18 cellular contexts compared by ENCODE assay signal in the genomic region with DNA sequence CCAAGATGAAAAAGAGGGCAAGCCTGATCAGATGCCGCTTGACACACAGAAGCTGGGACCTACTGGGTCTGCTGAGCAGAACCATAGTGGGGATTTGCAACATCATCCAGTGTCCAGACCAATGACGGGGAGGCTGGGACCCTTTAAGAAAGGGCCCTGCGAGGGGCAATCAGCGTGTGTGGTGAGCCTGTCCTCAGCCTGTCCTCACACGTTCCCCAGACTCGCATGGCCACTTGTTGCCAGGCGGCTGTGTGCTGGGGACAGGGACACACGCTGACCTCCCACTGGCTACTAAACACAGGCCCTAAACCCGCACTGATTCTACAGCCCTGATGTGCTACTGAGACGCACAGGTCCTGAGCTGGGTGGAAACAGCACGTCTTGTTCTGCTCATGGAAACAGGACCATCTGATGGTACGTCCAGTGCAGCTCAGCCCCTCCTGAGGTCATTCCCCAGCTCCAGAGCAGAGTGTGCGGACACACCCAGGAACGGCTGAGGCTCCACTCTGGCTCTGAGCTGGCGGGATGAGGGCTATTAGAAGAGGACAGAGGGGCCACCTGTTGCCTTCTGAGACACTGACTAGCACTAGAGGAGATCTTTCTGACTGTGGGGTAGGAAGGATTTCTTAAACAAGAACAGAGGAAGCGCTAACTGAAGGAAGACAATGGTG. TPM values are rescaled to one million over a fixed set of nuclear protein-coding genes. Genes with fewer than 3 reads are reported as not detected.
A peak's percentile ranks its signal among the peaks of the same experiment; 100 is the strongest.
DNase-seq lines count a peak whose midpoint lies in the region; ATAC-seq and TF ChIP-seq lines count a peak whose summit lies in the region.
"Had no signal": no experiment of that assay in that cellular context is flagged by ENCODE, and none has a peak within 500 bp of the region (broad histone marks: within the 10 kb centered on the region; RNA-seq: fewer than 3 reads in every experiment).

No MANE protein-coding gene starts in this region.

- H3K14ac ChIP-seq in H9 (ENCODE audit: insufficient read depth, low read length) (no peak overlapping the region), IMR-90 (replicated peaks; ENCODE audit: low read depth, low read length) (no peak overlapping the region)

- H3K18ac ChIP-seq in H9 (ENCODE audit: insufficient read length, low read depth, low read length) (peak overlapping the region; percentile 35), IMR-90 (ENCODE audit: low read depth, low read length) (no peak overlapping the region)

- H3T11ph ChIP-seq in H9 (ENCODE audit: low read length), result no peak overlapping the region

- H2BK12ac ChIP-seq in H9 (ENCODE audit: insufficient read length, low read depth, low read length), result no peak overlapping the region

- CTCF ChIA-PET in IMR-90 (lab: Yijun Ruan, JAX), result no interaction called here

- POLR2A ChIA-PET in IMR-90 (lab: Charles Lee; ENCODE audit: unreplicated experiment), result no interaction called here

- no CpG with 5 or more reads among the region's 16 CpGs for WGBS in H9 (ENCODE audit: extremely low coverage, insufficient read length, low lambda C conversion rate)
- 57% methylated on average over 6 of the region's 16 CpGs; no CpG with 5 or more reads in 1 of the 2 experiments for WGBS in IMR-90 (ENCODE audit: extremely low coverage in 2 of 2, insufficient read length in 1 of 2), 2 experiments

- H3K36me3 ChIP-seq in IMR-90 (ENCODE audit: control insufficient read depth, insufficient read depth, low read length), result no peaks in the 10 kb centered on the region
- H3K36me3 ChIP-seq: BE2C had no signal

- no peak overlapping the region for H3K9ac ChIP-seq in H9 (ENCODE audit: extremely low read depth, insufficient read length, low read length)
- no peak overlapping the region for H3K9ac ChIP-seq in IMR-90 (ENCODE audit: low read depth, low read length)

- H3K4me2 ChIP-seq in H9 (ENCODE audit: insufficient read depth, insufficient read length, low read length) (no peak overlapping the region), IMR-90 (ENCODE audit: low read depth, low read length) (no peak overlapping the region)
- H3K4me2 ChIP-seq: A549 had no signal

- H3K23ac ChIP-seq in H9 (ENCODE audit: insufficient read length, low read depth, low read length), result no peak overlapping the region
- no peak overlapping the region for H3K23ac ChIP-seq in IMR-90 (ENCODE audit: low read depth, low read length)

- no peak overlapping the region for H2BK20ac ChIP-seq in H9 (ENCODE audit: low read depth, low read length, poor library complexity, severe bottlenecking)
- H2BK20ac ChIP-seq in IMR-90 (ENCODE audit: low read depth, low read length), result no peak overlapping the region

- H3K4ac ChIP-seq in H9 (ENCODE audit: low read depth, low read length), result no peak overlapping the region
- H3K4ac ChIP-seq in IMR-90 (ENCODE audit: low read depth, low read length), result no peak overlapping the region

- intact Hi-C loops in IMR-90 (cut with micrococcal nuclease) (no loop called here), posterior vena cava (cut with DNase I) (no loop called here)

- H3K27me3 Mint-ChIP-seq in H9 (ENCODE audit: low read depth) (peaks cover 6% of the 10 kb centered on the region), progenitor cell of endocrine pancreas (peaks cover 65% of the 10 kb centered on the region)

- H4K5ac ChIP-seq in H9 (ENCODE audit: insufficient read length, low read depth, low read length) (no peak overlapping the region), IMR-90 (ENCODE audit: low read depth, low read length) (no peak overlapping the region)

- dilution Hi-C loops in IMR-90 (cut with HindIII; ENCODE audit: low sequenced_read_pairs, unreplicated experiment), result no loop called here

- H3K79me2 ChIP-seq in H9 (ENCODE audit: insufficient read depth, low read length), result no peaks in the 10 kb centered on the region

- H4K91ac ChIP-seq in H9 (ENCODE audit: insufficient read length, low read depth, low read length) (no peak overlapping the region), IMR-90 (ENCODE audit: insufficient read depth, low read depth, low read length) (no peak overlapping the region)

- ATAC-seq in IMR-90 (ENCODE audit: low read depth) (no peak), left lobe of liver (peak; percentile 23), HG02852 (IDR thresholded peaks at IDR 0.05; ENCODE audit: unreplicated experiment) (no peak), GM19035 (IDR thresholded peaks at IDR 0.05; ENCODE audit: unreplicated experiment) (no peak)
- ATAC-seq: A549, HCT116 had no signal

- H3K36me3 Mint-ChIP-seq in H9 (ENCODE audit: insufficient read depth in 1 of 3, low read depth in 3 of 3), result 0 out of 7 replicates have a peak, but pooled peaks cover 0 to 3% (median 0%) of the 10 kb centered on the region in 3 experiments
- peaks cover 3% of the 10 kb centered on the region for H3K36me3 Mint-ChIP-seq in progenitor cell of endocrine pancreas (ENCODE audit: insufficient read depth)
- H3K36me3 Mint-ChIP-seq: CD4-positive, alpha-beta memory T cell; IgD-negative memory B cell had no signal

- peak overlapping the region; percentile 65 for H2AK9ac ChIP-seq in IMR-90 (replicated peaks; ENCODE audit: low read depth, low read length, poor library complexity)

- H4K20me1 ChIP-seq in H9 (ENCODE audit: control insufficient read depth, insufficient read depth, insufficient read length), result no peaks in the 10 kb centered on the region
- H4K20me1 ChIP-seq in IMR-90 (ENCODE audit: insufficient read depth, low read length), result no peaks in the 10 kb centered on the region; the same call in 1 of the 2 replicates

- H3K9me3 ChIP-seq in H9 (ENCODE audit: control insufficient read depth, low read depth, low read length) (no peaks in the 10 kb centered on the region), IMR-90 (ENCODE audit: control insufficient read depth, insufficient read depth, low read length) (no peaks in the 10 kb centered on the region; the same call in 1 of the 2 replicates)
- H3K9me3 ChIP-seq: A549, BE2C had no signal

- H3K4me3 Mint-ChIP-seq in H9 (no peak overlapping the region), progenitor cell of endocrine pancreas (ENCODE audit: low read depth) (no peak overlapping the region)
- H3K4me3 Mint-ChIP-seq: CD4-positive, alpha-beta memory T cell; IgD-negative memory B cell had no signal

- H3K4me3 ChIP-seq in IMR-90 (ENCODE audit: insufficient read depth, low read depth, low read length), result no peak overlapping the region
- H3K4me3 ChIP-seq: A549 had no signal

- H3K9me3 Mint-ChIP-seq in H9 (peaks cover 0 to 4% of the 10 kb centered on the region in 2 experiments; a peak in 1 of 5 replicates), progenitor cell of endocrine pancreas (ENCODE audit: low read depth) (peaks cover 16% of the 10 kb centered on the region)

- H3K27ac ChIP-seq in H9 (ENCODE audit: insufficient read length, low read depth, low read length) (no peak overlapping the region), IMR-90 (ENCODE audit: insufficient read depth, low read length) (no peak overlapping the region)
- H3K27ac ChIP-seq: A549, C4-2B had no signal

- no peak overlapping the region for H2BK120ac ChIP-seq in H9 (ENCODE audit: low read depth, low read length, poor library complexity, severe bottlenecking)
- H2BK120ac ChIP-seq in IMR-90 (ENCODE audit: low read depth, low read length), result no peak overlapping the region

- no peak overlapping the region for H2BK15ac ChIP-seq in H9 (ENCODE audit: low read depth, low read length)
- H2BK15ac ChIP-seq in IMR-90 (ENCODE audit: low read depth, low read length), result no peak overlapping the region

- DNase-seq in H9 (no peak), IMR-90 (no peak), left lobe of liver (ENCODE audit: low spot score) (peak; percentile 46), posterior vena cava (ENCODE audit: low spot score) (peak; percentile 55), NCI-H82 treated with DMSO at 0.1 percent for 48 hours (lab: John Stamatoyannopoulos, UW; ENCODE audit: unreplicated experiment) (no peak), progenitor cell of endocrine pancreas (ENCODE audit: low spot score, unreplicated experiment) (no peak)
- DNase-seq: BE2C; CD4-positive, alpha-beta memory T cell; DMS153; DMS79 treated with DMSO at 0.1 percent for 48 hours; EL had no signal

- H3K27me3 ChIP-seq in H9 (ENCODE audit: insufficient read depth, low read length) (no peaks in the 10 kb centered on the region; the same call in 1 of the 2 replicates), IMR-90 (ENCODE audit: control insufficient read depth, insufficient read depth, low read length) (peaks cover 7% of the 10 kb centered on the region)
- H3K27me3 ChIP-seq: BE2C had no signal

- BruUV-seq in IMR-90 (replicated peaks; lab: Mats Ljungman, UMichigan), result no TSS peak

- H3K4me1 Mint-ChIP-seq in H9 (peaks cover 4 to 5% of the 10 kb centered on the region in 2 experiments), progenitor cell of endocrine pancreas (ENCODE audit: low read depth) (peaks cover 16% of the 10 kb centered on the region)
- H3K4me1 Mint-ChIP-seq: IgD-negative memory B cell had no signal

- no peak for TF ChIP-seq POLR2A in IMR-90 (IDR thresholded peaks at IDR 0.05; ENCODE audit: low read depth, low read length)

- H3K79me1 ChIP-seq in H9 (ENCODE audit: insufficient read depth, low read depth, low read length, poor library complexity, severe bottlenecking) (no peaks in the 10 kb centered on the region), IMR-90 (ENCODE audit: low read depth in 1 of 2, low read length in 2 of 2) (no peaks in the 10 kb centered on the region)

- TF ChIP-seq RAD21 in IMR-90 (IDR thresholded peaks at IDR 0.05; ENCODE audit: low read length), result no peak

- in situ Hi-C loops in IMR-90 (cut with MboI; ENCODE audit: low sequenced_read_pairs), result no loop called here

- no peak overlapping the region for H2AK5ac ChIP-seq in H9 (ENCODE audit: insufficient read length, low read length)
- H2AK5ac ChIP-seq in IMR-90 (ENCODE audit: low read depth, low read length), result no peak overlapping the region

- H4K8ac ChIP-seq in H9 (replicated peaks; ENCODE audit: insufficient read length, low read depth, low read length) (no peak overlapping the region), IMR-90 (ENCODE audit: low read depth in 2 of 2, low read length in 2 of 2) (no peak overlapping the region)

- no peaks in the 10 kb centered on the region for H3K9me1 ChIP-seq in IMR-90 (ENCODE audit: insufficient read depth, low read length)

- TF ChIP-seq CTCF in H9 (conservative IDR thresholded peaks at IDR 0.05), result no peak
- TF ChIP-seq CTCF in IMR-90 (conservative IDR thresholded peaks at IDR 0.05; ENCODE audit: low read depth, low read length), result no peak
- TF ChIP-seq CTCF in progenitor cell of endocrine pancreas (IDR thresholded peaks at IDR 0.05; ENCODE audit: unreplicated experiment), result no peak

- no peak overlapping the region for H2BK5ac ChIP-seq in H9 (ENCODE audit: insufficient read length, low read length)
- no peak overlapping the region for H2BK5ac ChIP-seq in IMR-90 (ENCODE audit: low read depth, low read length, poor library complexity, severe bottlenecking)

- H3K4me1 ChIP-seq in H9 (ENCODE audit: insufficient read depth, low read length) (no peaks in the 10 kb centered on the region), IMR-90 (ENCODE audit: control insufficient read depth, insufficient read depth, low read length) (no peaks in the 10 kb centered on the region)
- H3K4me1 ChIP-seq: A549 had no signal

- H3K23me2 ChIP-seq in H9 (ENCODE audit: insufficient read length, low read depth, low read length, poor library complexity, severe bottlenecking), result no peaks in the 10 kb centered on the region

- H3K27ac Mint-ChIP-seq in H9, result no peak overlapping the region; a peak in 1 of 7 replicates
- no peak overlapping the region for H3K27ac Mint-ChIP-seq in progenitor cell of endocrine pancreas
- H3K27ac Mint-ChIP-seq: CD4-positive, alpha-beta memory T cell; IgD-negative memory B cell had no signal

- no peak overlapping the region for H2AFZ ChIP-seq in H9 (ENCODE audit: low read length)
- no peak overlapping the region for H2AFZ ChIP-seq in IMR-90 (replicated peaks; ENCODE audit: low read length, poor library complexity)

- H3K56ac ChIP-seq in H9 (ENCODE audit: insufficient read length, low read depth, low read length) (no peak overlapping the region), IMR-90 (ENCODE audit: extremely low read depth, insufficient read depth, low read length) (no peak overlapping the region)

RNA-seq across cellular contexts. Expression of gene PCSK6, which starts 24.4 kb away (rescaled TPM):
- total RNA-seq in H9 (2021) (3.4 and 4.0 TPM in 2 replicates), IMR-90 (2012; rRNA removed) (not detected in 2 replicates), left lobe of liver (180 TPM), posterior vena cava (1 to 10 TPM; 9.2 to 9.8 TPM), progenitor cell of endocrine pancreas (1.8 and 3.6 TPM in 2 replicates)
- not detected in 2 replicates for polyA plus RNA-seq in IMR-90 (2012; rRNA removed)
- polyA plus RNA-seq in IMR-90 (2012; cell fraction: cytosol; rRNA removed), result not detected in 2 replicates
- polyA plus RNA-seq in IMR-90 (2012; cell fraction: nucleus; rRNA removed; ENCODE audit: low replicate concordance), result not detected in 2 replicates
- total RNA-seq: H4 had no signal

Comparison
In these comparisons a context has a peak if more than half of its experiments do, and no peak if none do; other contexts are left out.
1. DNase-seq: peak in left lobe of liver (single experiment) and posterior vena cava (single experiment); none in H9 (single experiment), IMR-90 (single experiment), NCI-H82 treated with DMSO at 0.1 percent for 48 hours (single experiment) and progenitor cell of endocrine pancreas (single experiment).
2. RNA of gene PCSK6, which starts 24.4 kb away (total RNA-seq): 180 TPM in left lobe of liver (single experiment); 9.2 to 9.8 TPM in posterior vena cava, 3.4 to 4.0 TPM in H9, 1.8 to 3.6 TPM in progenitor cell of endocrine pancreas and not detected in IMR-90; every median in the first group is over 10 times any median in the second.